10 cellular contexts compared by ENCODE assay signal in genomic region chr9:129270903-129271431, GRCh38.
DNase-seq lines count a peak whose midpoint lies in the region; ATAC-seq and TF ChIP-seq lines count a peak whose summit lies in the region.
"Had no signal": no experiment of that assay in that cellular context is flagged by ENCODE, and none has a peak within 500 bp of the region (broad histone marks: within the 10 kb centered on the region; RNA-seq: fewer than 3 reads in every experiment).

No MANE protein-coding gene starts in this region.

- WGBS in testis, 2 donors: 49 to 79% methylated on average over 11 of the region's 11 CpGs

- H3K36me3 ChIP-seq in testis (ENCODE audit: low read depth, missing control alignments): no peaks in the 10 kb centered on the region

- peaks cover 13% of the 10 kb centered on the region for H3K4me1 ChIP-seq in testis
- H3K4me1 ChIP-seq: parathyroid adenoma had no signal

- TF ChIP-seq CTCF in activated CD8-positive, alpha-beta T cell treated with anti-CD3 and anti-CD28 coated beads for 36 hours (IDR thresholded peaks at IDR 0.05): no peak
- no peak for TF ChIP-seq CTCF in testis (IDR thresholded peaks at IDR 0.05)

- peak; percentile 35 for ATAC-seq in activated CD8-positive, alpha-beta memory T cell treated with anti-CD3 and anti-CD28 coated beads, Interleukin-2, amount 10 ng/mL, durations not matched to agents 7 days and 5 days
- peak; percentile 45 for ATAC-seq in HG03025 (IDR thresholded peaks at IDR 0.05; ENCODE audit: low FRiP score, unreplicated experiment)
- ATAC-seq in activated CD8-positive, alpha-beta T cell treated with anti-CD3 and anti-CD28 coated beads for 36 hours: peak; percentile 46
- peak; percentile 48 to 75 for ATAC-seq in natural killer cell treated with Interleukin-12 subunit alpha and Interleukin-12 subunit beta and Interleukin-15 and Interleukin-18, amount 100 ng/mL, for 72 hours

- H3K36me3 Mint-ChIP-seq in activated CD8-positive, alpha-beta memory T cell treated with anti-CD3 and anti-CD28 coated beads, Interleukin-2, amount 10 ng/mL, durations not matched to agents 7 days and 5 days: no peaks in the 10 kb centered on the region
- no peaks in the 10 kb centered on the region for H3K36me3 Mint-ChIP-seq in activated CD8-positive, alpha-beta T cell treated with anti-CD3 and anti-CD28 coated beads for 36 hours (ENCODE audit: low read depth)
- H3K36me3 Mint-ChIP-seq in natural killer cell treated with Interleukin-12 subunit alpha and Interleukin-12 subunit beta and Interleukin-15 and Interleukin-18, amount 100 ng/mL, for 72 hours: no peaks in the 10 kb centered on the region

- CTCF ChIA-PET in activated CD8-positive, alpha-beta memory T cell treated with anti-CD3 and anti-CD28 coated beads, Interleukin-2, amount 10 ng/mL, durations not matched to agents 7 days and 5 days (lab: Charles Lee): interaction anchor here (1.0 to 1.3 kb wide), 2 partner anchors 96 to 131 kb away, joined by 4 read pairs; no protein-coding TSS in a partner anchor
- CTCF ChIA-PET in activated CD8-positive, alpha-beta T cell treated with anti-CD3 and anti-CD28 coated beads for 36 hours (lab: Charles Lee): no interaction called here

- H3K4me3 Mint-ChIP-seq in activated CD8-positive, alpha-beta memory T cell treated with anti-CD3 and anti-CD28 coated beads, Interleukin-2, amount 10 ng/mL, durations not matched to agents 7 days and 5 days: peak overlapping the region; percentile 53
- H3K4me3 Mint-ChIP-seq in activated CD8-positive, alpha-beta T cell treated with anti-CD3 and anti-CD28 coated beads for 36 hours: peak overlapping the region; percentile 13
- H3K4me3 Mint-ChIP-seq in natural killer cell treated with Interleukin-12 subunit alpha and Interleukin-12 subunit beta and Interleukin-15 and Interleukin-18, amount 100 ng/mL, for 72 hours: peak overlapping the region; percentile 83

- intact Hi-C loops in activated CD8-positive, alpha-beta T cell treated with anti-CD3 and anti-CD28 coated beads for 36 hours (cut with micrococcal nuclease): no loop called here
- intact Hi-C loops in testis (cut with DNase I; ENCODE audit: low total_unique reads): no loop called here

- no peaks in the 10 kb centered on the region for H3K9me3 ChIP-seq in testis

- peaks cover 19% of the 10 kb centered on the region for H3K27me3 Mint-ChIP-seq in activated CD8-positive, alpha-beta memory T cell treated with anti-CD3 and anti-CD28 coated beads, Interleukin-2, amount 10 ng/mL, durations not matched to agents 7 days and 5 days
- no peaks in the 10 kb centered on the region for H3K27me3 Mint-ChIP-seq in activated CD8-positive, alpha-beta T cell treated with anti-CD3 and anti-CD28 coated beads for 36 hours
- H3K27me3 Mint-ChIP-seq in natural killer cell treated with Interleukin-12 subunit alpha and Interleukin-12 subunit beta and Interleukin-15 and Interleukin-18, amount 100 ng/mL, for 72 hours: peaks cover 0 to 15% of the 10 kb centered on the region in 2 donors

- POLR2A ChIA-PET in activated CD8-positive, alpha-beta T cell treated with anti-CD3 and anti-CD28 coated beads for 36 hours (lab: Charles Lee): no interaction called here

- H3K27me3 ChIP-seq in testis: no peaks in the 10 kb centered on the region

- TF ChIP-seq POLR2A in testis (IDR thresholded peaks at IDR 0.05): no peak

- DNase-seq in activated CD8-positive, alpha-beta memory T cell treated with anti-CD3 and anti-CD28 coated beads, Interleukin-2, amount 10 ng/mL, durations not matched to agents 7 days and 5 days: no peak
- no peak for DNase-seq in activated CD8-positive, alpha-beta memory T cell treated with anti-CD3 and anti-CD28 coated beads, Interleukin-2, amount 50 U/mL, for 48 hours
- peak; percentile 61 for DNase-seq in activated CD8-positive, alpha-beta T cell treated with anti-CD3 and anti-CD28 coated beads for 36 hours
- DNase-seq in natural killer cell treated with Interleukin-12 subunit alpha and Interleukin-12 subunit beta and Interleukin-15 and Interleukin-18, amount 100 ng/mL, for 72 hours (ENCODE audit: low spot score): no peak
- DNase-seq in DMS 273 treated with DMSO at 0.1 percent for 48 hours (lab: John Stamatoyannopoulos, UW) (no peak), retina (no peak), testis (no peak)

- H3K9me3 Mint-ChIP-seq in activated CD8-positive, alpha-beta memory T cell treated with anti-CD3 and anti-CD28 coated beads, Interleukin-2, amount 10 ng/mL, durations not matched to agents 7 days and 5 days (ENCODE audit: low read depth): no peaks in the 10 kb centered on the region
- H3K9me3 Mint-ChIP-seq in activated CD8-positive, alpha-beta T cell treated with anti-CD3 and anti-CD28 coated beads for 36 hours: no peaks in the 10 kb centered on the region
- H3K9me3 Mint-ChIP-seq in natural killer cell treated with Interleukin-12 subunit alpha and Interleukin-12 subunit beta and Interleukin-15 and Interleukin-18, amount 100 ng/mL, for 72 hours: no peaks in the 10 kb centered on the region

- H3K27ac ChIP-seq in testis: no peak overlapping the region
- H3K27ac ChIP-seq: C4-2B, parathyroid adenoma had no signal

- no peak overlapping the region for H3K4me3 ChIP-seq in testis

- peaks cover 35% of the 10 kb centered on the region for H3K4me1 Mint-ChIP-seq in activated CD8-positive, alpha-beta memory T cell treated with anti-CD3 and anti-CD28 coated beads, Interleukin-2, amount 10 ng/mL, durations not matched to agents 7 days and 5 days
- peaks cover 30% of the 10 kb centered on the region for H3K4me1 Mint-ChIP-seq in activated CD8-positive, alpha-beta T cell treated with anti-CD3 and anti-CD28 coated beads for 36 hours (ENCODE audit: low read depth)
- peaks cover 23 to 28% of the 10 kb centered on the region in 2 donors for H3K4me1 Mint-ChIP-seq in natural killer cell treated with Interleukin-12 subunit alpha and Interleukin-12 subunit beta and Interleukin-15 and Interleukin-18, amount 100 ng/mL, for 72 hours (ENCODE audit: low read depth in 2 of 2)

- H3K27ac Mint-ChIP-seq in activated CD8-positive, alpha-beta memory T cell treated with anti-CD3 and anti-CD28 coated beads, Interleukin-2, amount 10 ng/mL, durations not matched to agents 7 days and 5 days: peak overlapping the region; percentile 70
- H3K27ac Mint-ChIP-seq in activated CD8-positive, alpha-beta T cell treated with anti-CD3 and anti-CD28 coated beads for 36 hours: peak overlapping the region; percentile 53
- H3K27ac Mint-ChIP-seq in natural killer cell treated with Interleukin-12 subunit alpha and Interleukin-12 subunit beta and Interleukin-15 and Interleukin-18, amount 100 ng/mL, for 72 hours: peak overlapping the region in 1 of 2 donors; percentile 45

Comparison
In these comparisons a context has a peak if more than half of its experiments do, and no peak if none do; other contexts are left out.
1. H3K4me3 Mint-ChIP-seq: peak in every context shown above with its lines; median percentile 83 in natural killer cell treated with Interleukin-12 subunit alpha and Interleukin-12 subunit beta and Interleukin-15 and Interleukin-18, amount 100 ng/mL, for 72 hours; 53 in activated CD8-positive, alpha-beta memory T cell treated with anti-CD3 and anti-CD28 coated beads, Interleukin-2, amount 10 ng/mL, durations not matched to agents 7 days and 5 days; 13 in activated CD8-positive, alpha-beta T cell treated with anti-CD3 and anti-CD28 coated beads for 36 hours.